In genomic region chr18:57898506-57899124, GRCh38 we compare ENCODE assay signal across 11 cellular contexts.
DNase-seq lines count a peak whose midpoint lies in the region; TF ChIP-seq lines count a peak whose summit lies in the region.
"Had no signal": no experiment of that assay in that cellular context is flagged by ENCODE, and none has a peak within 500 bp of the region (broad histone marks: within the 10 kb centered on the region; RNA-seq: fewer than 3 reads in every experiment).

No MANE protein-coding gene starts in this region.

- H3K27me3 Mint-ChIP-seq in MCF 10A (ENCODE audit: insufficient read depth, unreplicated experiment) (no peaks in the 10 kb centered on the region), chondrocyte (ENCODE audit: low read depth) (no peaks in the 10 kb centered on the region)

- no peak overlapping the region for H3K4me3 ChIP-seq in breast epithelium
- H3K4me3 ChIP-seq in astrocyte of the spinal cord (ENCODE audit: low read depth, low read length), result no peak overlapping the region
- no peak overlapping the region for H3K4me3 ChIP-seq in skeletal muscle cell (ENCODE audit: low read depth, low read length)
- H3K4me3 ChIP-seq in neuronal stem cell (ENCODE audit: low read length in 2 of 2), result no peak overlapping the region

- H3K18ac ChIP-seq in neuronal stem cell (ENCODE audit: low read length), result no peak overlapping the region

- no peak overlapping the region for H2BK15ac ChIP-seq in neuronal stem cell (ENCODE audit: low read length)

- no peak overlapping the region for H3K4ac ChIP-seq in neuronal stem cell (ENCODE audit: low read length)

- no peak overlapping the region for H4K8ac ChIP-seq in neuronal stem cell (ENCODE audit: low read depth, low read length)

- in situ Hi-C loops in astrocyte of the spinal cord (cut with HindIII; ENCODE audit: low sequenced_read_pairs), result no loop called here

- no peak overlapping the region for H2BK12ac ChIP-seq in neuronal stem cell (ENCODE audit: low read length)

- POLR2A ChIA-PET in MCF 10A (lab: Yijun Ruan, JAX), result interaction anchor here (0.6 to 1.9 kb wide), 8 partner anchors 10 to 243 kb away, joined by 3 to 10 read pairs (median 4); no protein-coding TSS in a partner anchor

- H3K36me3 ChIP-seq in breast epithelium (no peaks in the 10 kb centered on the region), neuronal stem cell (replicated peaks in 1 of 2; ENCODE audit: control insufficient read depth in 2 of 2, insufficient read depth in 2 of 2, low read length in 2 of 2) (no peaks in the 10 kb centered on the region)

- H2BK120ac ChIP-seq in neuronal stem cell (ENCODE audit: low read depth, low read length), result no peak overlapping the region

- H3K4me3 Mint-ChIP-seq in MCF 10A (ENCODE audit: unreplicated experiment) (no peak overlapping the region), chondrocyte (ENCODE audit: unreplicated experiment) (no peak overlapping the region)
- H3K4me3 Mint-ChIP-seq: CD8-positive, alpha-beta T cell had no signal

- no peak overlapping the region for H2BK5ac ChIP-seq in neuronal stem cell (ENCODE audit: low read length)

- no peaks in the 10 kb centered on the region for H3K36me3 Mint-ChIP-seq in MCF 10A (ENCODE audit: insufficient read depth, unreplicated experiment)
- H3K36me3 Mint-ChIP-seq in chondrocyte (ENCODE audit: low read depth), result no peaks in the 10 kb centered on the region
- H3K36me3 Mint-ChIP-seq: CD8-positive, alpha-beta T cell had no signal

- H3K9me3 ChIP-seq in breast epithelium (no peaks in the 10 kb centered on the region), neuronal stem cell (replicated peaks in 1 of 2; ENCODE audit: control insufficient read depth in 2 of 2, insufficient read depth in 1 of 2, low read depth in 1 of 2, low read length in 2 of 2) (no peaks in the 10 kb centered on the region)

- no peak overlapping the region for H2AK5ac ChIP-seq in neuronal stem cell (ENCODE audit: low read depth, low read length)

- no CpG with 5 or more reads among the region's 4 CpGs for WGBS in neuronal stem cell (ENCODE audit: extremely low coverage in 2 of 2, insufficient read length in 2 of 2, insufficient replicate concordance in 1 of 2), 2 donors

- H3K27ac ChIP-seq in breast epithelium (no peak overlapping the region), neuronal stem cell (replicated peaks; ENCODE audit: low read length) (no peak overlapping the region)
- H3K27ac ChIP-seq: parathyroid adenoma had no signal

- no peak overlapping the region for H3K9ac ChIP-seq in neuronal stem cell (ENCODE audit: low read depth, low read length, poor library complexity)
- H3K9ac ChIP-seq: parathyroid adenoma had no signal

- H3K23ac ChIP-seq in neuronal stem cell (ENCODE audit: low read depth, low read length, poor library complexity), result no peak overlapping the region

- TF ChIP-seq CTCF in MCF 10A (IDR thresholded peaks at IDR 0.05; ENCODE audit: unreplicated experiment), result no peak
- no peak for TF ChIP-seq CTCF in breast epithelium (IDR thresholded peaks at IDR 0.05)
- TF ChIP-seq CTCF in astrocyte of the spinal cord (IDR thresholded peaks at IDR 0.05; ENCODE audit: low read depth, low read length), result no peak
- no peak for TF ChIP-seq CTCF in chondrocyte (IDR thresholded peaks at IDR 0.05)

- TF ChIP-seq POLR2A in breast epithelium (IDR thresholded peaks at IDR 0.05), result no peak

- H3K9me3 Mint-ChIP-seq in MCF 10A (ENCODE audit: unreplicated experiment) (no peaks in the 10 kb centered on the region), chondrocyte (ENCODE audit: low read depth) (no peaks in the 10 kb centered on the region)
- H3K9me3 Mint-ChIP-seq: activated T-helper 2 cell treated with anti-CD3 and anti-CD28 coated beads, Interferon-gamma antibody, Interleukin-2, Interleukin-4, amounts not matched to agents 10 μg/mL and 5 μg/mL and 100 μg/mL, durations not matched to agents 14 hours and 24 hours and 36 hours; CD8-positive, alpha-beta T cell had no signal

- H3K27ac Mint-ChIP-seq in MCF 10A (ENCODE audit: low read depth, unreplicated experiment) (no peak overlapping the region), chondrocyte (ENCODE audit: unreplicated experiment) (no peak overlapping the region)
- H3K27ac Mint-ChIP-seq: activated T-helper 2 cell treated with anti-CD3 and anti-CD28 coated beads, Interferon-gamma antibody, Interleukin-2, Interleukin-4, amounts not matched to agents 10 μg/mL and 5 μg/mL and 100 μg/mL, durations not matched to agents 14 hours and 24 hours and 36 hours; CD8-positive, alpha-beta T cell had no signal

- no peaks in the 10 kb centered on the region for H3K79me1 ChIP-seq in neuronal stem cell (ENCODE audit: low read depth, low read length)

- BruUV-seq in MCF 10A (replicated peaks; lab: Mats Ljungman, UMichigan), result no TSS peak

- peak; percentile 73 for DNase-seq in MCF 10A (ENCODE audit: unreplicated experiment)
- no peak for DNase-seq in breast epithelium (ENCODE audit: low spot score in 2 of 2)
- DNase-seq in NCI-H2107 treated with DMSO at 0.1 percent for 48 hours (lab: John Stamatoyannopoulos, UW; ENCODE audit: unreplicated experiment), result peak; percentile 97
- DNase-seq in astrocyte of the spinal cord (ENCODE audit: low read depth, low spot score), result peak; percentile 92
- peak; percentile 84 for DNase-seq in skeletal muscle cell (ENCODE audit: low read depth)
- DNase-seq in Ammon's horn (ENCODE audit: low spot score), result no peak
- no peak for DNase-seq in chondrocyte (ENCODE audit: low spot score)
- DNase-seq in neuronal stem cell (ENCODE audit: low spot score), result no peak
- DNase-seq: CD8-positive, alpha-beta T cell had no signal

- no peak overlapping the region for H3K4me2 ChIP-seq in neuronal stem cell (ENCODE audit: insufficient read depth, low read length, poor library complexity, severe bottlenecking)

- H2AFZ ChIP-seq in neuronal stem cell (ENCODE audit: low read length), result no peak overlapping the region
- H2AFZ ChIP-seq: parathyroid adenoma had no signal

- no peak overlapping the region for H3K14ac ChIP-seq in neuronal stem cell (ENCODE audit: low read length)

- peaks cover 27% of the 10 kb centered on the region for H3K4me1 Mint-ChIP-seq in MCF 10A (ENCODE audit: insufficient read depth, unreplicated experiment)
- H3K4me1 Mint-ChIP-seq in chondrocyte (ENCODE audit: low read depth), result no peaks in the 10 kb centered on the region

- H3K4me1 ChIP-seq in breast epithelium, result no peaks in the 10 kb centered on the region
- H3K4me1 ChIP-seq in neuronal stem cell (ENCODE audit: control insufficient read depth in 2 of 2, insufficient read depth in 1 of 2, low read depth in 1 of 2, low read length in 2 of 2), result no peaks in the 10 kb centered on the region
- H3K4me1 ChIP-seq: parathyroid adenoma had no signal

- intact Hi-C loops in MCF 10A (cut with micrococcal nuclease) (no loop called here), breast epithelium (cut with DNase I; ENCODE audit: low total_unique reads) (no loop called here)

- CTCF ChIA-PET in MCF 10A (lab: Yijun Ruan, JAX), result interaction anchor here (0.6 to 5.0 kb wide), 9 partner anchors 8 to 237 kb away, joined by 3 to 33 read pairs (median 4); no protein-coding TSS in a partner anchor

- no peak overlapping the region for H4K91ac ChIP-seq in neuronal stem cell (ENCODE audit: low read depth, low read length, poor library complexity)

- H3K27me3 ChIP-seq in breast epithelium (no peaks in the 10 kb centered on the region), neuronal stem cell (ENCODE audit: control insufficient read depth in 3 of 3, insufficient read depth in 3 of 3, low read depth in 1 of 3, low read length in 3 of 3) (peaks cover 0 to 7% (median 0%) of the 10 kb centered on the region in 3 experiments)

Comparison
In these comparisons a context has a peak if more than half of its experiments do, and no peak if none do; other contexts are left out.
1. DNase-seq: peak in MCF 10A (single experiment), NCI-H2107 treated with DMSO at 0.1 percent for 48 hours (single experiment), astrocyte of the spinal cord (single experiment) and skeletal muscle cell (single experiment); none in breast epithelium (0 of 2), Ammon's horn (single experiment), chondrocyte (single experiment) and neuronal stem cell (single experiment).